In genomic region chr2:147487980-147488289, GRCh38 we compare ENCODE assay signal across 20 cellular contexts.
"Had no signal": no experiment of that assay in that cellular context is flagged by ENCODE, and none has a peak within 500 bp of the region (broad histone marks: within the 10 kb centered on the region; RNA-seq: fewer than 3 reads in every experiment).

No MANE protein-coding gene starts in this region.

- H3K36me3 Mint-ChIP-seq: activated naive CD8-positive, alpha-beta T cell; brain had no signal

- H3K27ac Mint-ChIP-seq: activated CD4-positive, alpha-beta memory T cell treated with anti-CD3 and anti-CD28 coated beads, Interleukin-2, amount 10 ng/mL, durations not matched to agents 7 days and 5 days; activated CD4-positive, alpha-beta T cell treated with anti-CD3 and anti-CD28 coated beads for 36 hours; activated naive CD4-positive, alpha-beta T cell treated with anti-CD3 and anti-CD28 coated beads for 36 hours; activated naive CD8-positive, alpha-beta T cell; activated T-helper 17 cell treated with anti-CD3 and anti-CD28 coated beads, Interleukin-2, amount 50 U/mL, for 72 hours had no signal

- DNase-seq: activated CD4-positive, alpha-beta memory T cell treated with anti-CD3 and anti-CD28 coated beads, Interleukin-2, amount 10 ng/mL, durations not matched to agents 7 days and 5 days; activated CD4-positive, alpha-beta T cell treated with anti-CD3 and anti-CD28 coated beads for 36 hours; activated CD4-positive, alpha-beta T cell treated with anti-CD3 and anti-CD28 coated beads, Interleukin-2, amount 50 U/mL, for 1 hour; activated gamma-delta T cell; activated naive CD4-positive, alpha-beta T cell treated with anti-CD3 and anti-CD28 coated beads for 36 hours; activated T-cell treated with anti-CD3 and anti-CD28 coated beads for 4 hours; activated T-cell treated with anti-CD3 and anti-CD28 coated beads, Interleukin-2, amount 50 U/mL, for 48 hours; amygdala; Karpas-422; NCI-H1048; NCI-H1930; NCI-H2171; NCI-H446 treated with DMSO at 0.1 percent for 48 hours; NCI-H526 treated with DMSO at 0.1 percent for 48 hours; SIG-M5; WERI-Rb-1 had no signal

- H3K4me3 Mint-ChIP-seq: activated CD4-positive, alpha-beta memory T cell treated with anti-CD3 and anti-CD28 coated beads, Interleukin-2, amount 10 ng/mL, durations not matched to agents 7 days and 5 days; activated CD4-positive, alpha-beta T cell treated with anti-CD3 and anti-CD28 coated beads for 36 hours; activated naive CD4-positive, alpha-beta T cell treated with anti-CD3 and anti-CD28 coated beads for 36 hours; activated naive CD8-positive, alpha-beta T cell; activated T-helper 17 cell treated with anti-CD3 and anti-CD28 coated beads, Interleukin-2, amount 50 U/mL, for 72 hours; brain; central memory CD8-positive, alpha-beta T cell had no signal

- H3K36me3 ChIP-seq: WERI-Rb-1 had no signal

- ATAC-seq: activated CD4-positive, alpha-beta T cell treated with anti-CD3 and anti-CD28 coated beads for 36 hours; activated T-helper 17 cell treated with anti-CD3 and anti-CD28 coated beads, Interleukin-2, amount 50 U/mL, for 72 hours had no signal

- H3K27ac ChIP-seq: WERI-Rb-1 had no signal

- H3K27me3 Mint-ChIP-seq: activated CD4-positive, alpha-beta memory T cell treated with anti-CD3 and anti-CD28 coated beads, Interleukin-2, amount 10 ng/mL, durations not matched to agents 7 days and 5 days; activated CD4-positive, alpha-beta T cell treated with anti-CD3 and anti-CD28 coated beads for 36 hours; activated naive CD8-positive, alpha-beta T cell; activated T-helper 17 cell treated with anti-CD3 and anti-CD28 coated beads, Interleukin-2, amount 50 U/mL, for 72 hours; brain; central memory CD8-positive, alpha-beta T cell had no signal
